ENCODE assay signal across 27 cellular contexts in genomic region chr11:108865411-108865810, GRCh38.
"Had no signal": no experiment of that assay in that cellular context is flagged by ENCODE, and none has a peak within 500 bp of the region (broad histone marks: within the 10 kb centered on the region; RNA-seq: fewer than 3 reads in every experiment).

No MANE protein-coding gene starts in this region.

- H3K4me1 ChIP-seq: left lung, neural progenitor cell, prostate gland, sigmoid colon, thyroid gland, vagina had no signal

- H3K9me3 ChIP-seq: heart right ventricle, left lung, mucosa of descending colon, prostate gland, sigmoid colon, stomach, thyroid gland, vagina had no signal

- H3K27me3 Mint-ChIP-seq: naive B cell had no signal

- H3K36me3 ChIP-seq: heart right ventricle, left lung, neural progenitor cell, prostate gland, sigmoid colon, stomach, thyroid gland, vagina had no signal

- H3K9me3 Mint-ChIP-seq: mesothelial cell of epicardium; naive B cell; nephron; neural progenitor cell; stimulated activated effector memory CD8-positive, alpha-beta T cell treated with anti-CD3 and anti-CD28 coated beads, Interleukin-12 subunit alpha, Interleukin-12 subunit beta, amount 100 ng/mL, for 72 hours had no signal

- FAIRE-seq: islet of Langerhans had no signal

- H3K4me2 ChIP-seq: neural progenitor cell had no signal

- H3K4me3 ChIP-seq: dorsolateral prefrontal cortex, heart right ventricle, left lung, mucosa of descending colon, neural progenitor cell, prostate gland, sigmoid colon, stomach, thyroid gland, vagina had no signal

- H3K27ac ChIP-seq: dorsolateral prefrontal cortex, foreskin keratinocyte, heart right ventricle, left lung, neural progenitor cell, prostate gland, sigmoid colon, stomach, thyroid gland, vagina had no signal

- H3K4me3 Mint-ChIP-seq: mesothelial cell of epicardium; naive B cell; nephron; neural progenitor cell; stimulated activated effector memory CD8-positive, alpha-beta T cell treated with anti-CD3 and anti-CD28 coated beads, Interleukin-12 subunit alpha, Interleukin-12 subunit beta, amount 100 ng/mL, for 72 hours had no signal

- H3K36me3 Mint-ChIP-seq: mesothelial cell of epicardium; neural progenitor cell; stimulated activated effector memory CD8-positive, alpha-beta T cell treated with anti-CD3 and anti-CD28 coated beads, Interleukin-12 subunit alpha, Interleukin-12 subunit beta, amount 100 ng/mL, for 72 hours had no signal

- H3K9ac ChIP-seq: neural progenitor cell had no signal

- H3K27me3 ChIP-seq: dorsolateral prefrontal cortex, foreskin keratinocyte, heart right ventricle, left lung, neural progenitor cell, sigmoid colon, stomach, thyroid gland, vagina had no signal

- DNase-seq: cortex of kidney; effector CD4-positive, alpha-beta T cell; foreskin keratinocyte; glutamatergic neuron; heart right ventricle; hippocampal formation; left cardiac atrium; left lung; mesenchymal stem cell; mucosa of descending colon; naive B cell; right cardiac atrium; sigmoid colon; stimulated activated CD4-positive, alpha-beta T cell treated with anti-CD3 and anti-CD28 coated beads, Interleukin-2, amount 100 ng/mL, for 24 hours; stimulated activated CD4-positive, alpha-beta T cell treated with anti-CD3 and anti-CD28 coated beads, Interleukin-4, amount 100 ng/mL, for 24 hours; stimulated activated naive CD4-positive, alpha-beta T cell treated with Interleukin-2 at 50 U/mL for 16 hours; stomach; thyroid gland; trophoblast cell had no signal

- H2AFZ ChIP-seq: neural progenitor cell had no signal

- H3K27ac Mint-ChIP-seq: mesothelial cell of epicardium; nephron; neural progenitor cell; stimulated activated effector memory CD8-positive, alpha-beta T cell treated with anti-CD3 and anti-CD28 coated beads, Interleukin-12 subunit alpha, Interleukin-12 subunit beta, amount 100 ng/mL, for 72 hours had no signal

- ATAC-seq: foreskin keratinocyte; heart right ventricle; left cardiac atrium; left lung; mucosa of descending colon; right cardiac atrium; stimulated activated effector memory CD8-positive, alpha-beta T cell treated with anti-CD3 and anti-CD28 coated beads, Interleukin-12 subunit alpha, Interleukin-12 subunit beta, amount 100 ng/mL, for 72 hours had no signal
